Comparison of ENCODE assay signal across 11 cellular contexts in genomic region chr2:20575935-20576597, GRCh38.
A peak's percentile ranks its signal among the peaks of the same experiment; 100 is the strongest.
DNase-seq lines count a peak whose midpoint lies in the region; ATAC-seq and TF ChIP-seq lines count a peak whose summit lies in the region.
"Had no signal": no experiment of that assay in that cellular context is flagged by ENCODE, and none has a peak within 500 bp of the region (broad histone marks: within the 10 kb centered on the region; RNA-seq: fewer than 3 reads in every experiment).

No MANE protein-coding gene starts in this region.

- H3K4me3 ChIP-seq in left ventricle myocardium inferior (no peak overlapping the region), smooth muscle cell (no peak overlapping the region)

- H3K27ac ChIP-seq in VCaP, result peak overlapping the region; percentile 18; the same call in 1 of the 2 replicates
- peak overlapping the region; percentile 89 for H3K27ac ChIP-seq in left ventricle myocardium inferior (replicated peaks)
- H3K27ac ChIP-seq in smooth muscle cell (ENCODE audit: low read depth), result no peak overlapping the region

- H2AFZ ChIP-seq in smooth muscle cell (ENCODE audit: low read depth), result no peak overlapping the region

- no peak for ATAC-seq in stimulated activated naive B cell treated with anti-CD40 and anti-IgM and Interleukin-4, amounts not matched to agents 10 μg/mL and 1 μg/mL and 100 μg/mL, for 72 hours (replicated peaks)

- H3K4me2 ChIP-seq in smooth muscle cell, result no peak overlapping the region

- peaks cover 9% of the 10 kb centered on the region for H3K4me1 Mint-ChIP-seq in activated naive CD4-positive, alpha-beta T cell treated with anti-CD3 and anti-CD28 coated beads, Interleukin-2, amount 50 U/mL, for 24 hours
- H3K4me1 Mint-ChIP-seq in stimulated activated naive B cell treated with anti-CD40 and anti-IgM and Interleukin-4, amounts not matched to agents 10 μg/mL and 1 μg/mL and 100 μg/mL, for 72 hours, result peaks cover 40 to 44% of the 10 kb centered on the region in 2 donors

- in situ Hi-C loops in G401 (cut with HindIII; ENCODE audit: low sequenced_read_pairs), result no loop called here

- no peak for TF ChIP-seq CTCF in VCaP (conservative IDR thresholded peaks at IDR 0.05)
- TF ChIP-seq CTCF in left ventricle myocardium inferior (IDR thresholded peaks at IDR 0.05; ENCODE audit: borderline replicate concordance), result no peak
- no peak for TF ChIP-seq CTCF in smooth muscle cell (IDR thresholded peaks at IDR 0.05; ENCODE audit: borderline replicate concordance, insufficient read depth, poor library complexity, severe bottlenecking)

- peak overlapping the region; percentile 70 for H3K4me3 Mint-ChIP-seq in activated naive CD4-positive, alpha-beta T cell treated with anti-CD3 and anti-CD28 coated beads, Interleukin-2, amount 50 U/mL, for 24 hours
- peak overlapping the region in 1 of 2 donors; percentile 73 for H3K4me3 Mint-ChIP-seq in stimulated activated naive B cell treated with anti-CD40 and anti-IgM and Interleukin-4, amounts not matched to agents 10 μg/mL and 1 μg/mL and 100 μg/mL, for 72 hours

- H3K4me1 ChIP-seq in left ventricle myocardium inferior (peaks cover 97% of the 10 kb centered on the region), smooth muscle cell (ENCODE audit: low read depth) (peaks cover 5% of the 10 kb centered on the region)

- no peaks in the 10 kb centered on the region for H3K36me3 ChIP-seq in left ventricle myocardium inferior
- H3K36me3 ChIP-seq in smooth muscle cell (ENCODE audit: low read depth), result no peaks in the 10 kb centered on the region

- no peaks in the 10 kb centered on the region for H3K36me3 Mint-ChIP-seq in activated naive CD4-positive, alpha-beta T cell treated with anti-CD3 and anti-CD28 coated beads, Interleukin-2, amount 50 U/mL, for 24 hours
- peaks cover 0 to 10% of the 10 kb centered on the region in 2 donors for H3K36me3 Mint-ChIP-seq in stimulated activated naive B cell treated with anti-CD40 and anti-IgM and Interleukin-4, amounts not matched to agents 10 μg/mL and 1 μg/mL and 100 μg/mL, for 72 hours

- peaks cover 7% of the 10 kb centered on the region for H3F3A ChIP-seq in smooth muscle cell (ENCODE audit: low read depth)

- WGBS in smooth muscle cell (ENCODE audit: low lambda C conversion rate), result 81% methylated on average over 9 of the region's 9 CpGs

- DNase-seq in activated naive CD4-positive, alpha-beta T cell (lab: John Stamatoyannopoulos, UW), result no peak
- DNase-seq in left ventricle myocardium inferior, result no peak
- no peak for DNase-seq in stimulated activated naive B cell treated with anti-CD40 and anti-IgM and Interleukin-4, amounts not matched to agents 10 μg/mL and 1 μg/mL and 100 μg/mL, for 72 hours
- DNase-seq in NCI-H1417 (lab: John Stamatoyannopoulos, UW), result no peak
- DNase-seq in G401 (ENCODE audit: low spot score), result no peak
- DNase-seq in smooth muscle cell (lab: John Stamatoyannopoulos, UW; ENCODE audit: unreplicated experiment), result no peak
- DNase-seq: nucleus accumbens; stimulated activated CD4-positive, alpha-beta T cell treated with anti-CD3 and anti-CD28 coated beads, Interleukin-12 subunit alpha, Interleukin-12 subunit beta, amount 100 ng/mL, for 4 hours; T1000 had no signal

- no peaks in the 10 kb centered on the region for H3K79me2 ChIP-seq in smooth muscle cell (ENCODE audit: low read depth)

- H3K9ac ChIP-seq in smooth muscle cell (ENCODE audit: low read depth), result no peak overlapping the region

- H3K9me3 ChIP-seq in left ventricle myocardium inferior (replicated peaks), result no peaks in the 10 kb centered on the region
- no peaks in the 10 kb centered on the region for H3K9me3 ChIP-seq in smooth muscle cell (replicated peaks; ENCODE audit: low read depth)

- H4K20me1 ChIP-seq in smooth muscle cell (ENCODE audit: low read depth), result no peaks in the 10 kb centered on the region

- no peaks in the 10 kb centered on the region for H3K9me3 Mint-ChIP-seq in activated naive CD4-positive, alpha-beta T cell treated with anti-CD3 and anti-CD28 coated beads, Interleukin-2, amount 50 U/mL, for 24 hours
- H3K9me3 Mint-ChIP-seq in stimulated activated naive B cell treated with anti-CD40 and anti-IgM and Interleukin-4, amounts not matched to agents 10 μg/mL and 1 μg/mL and 100 μg/mL, for 72 hours, result no peaks in the 10 kb centered on the region

- H3K27me3 ChIP-seq in left ventricle myocardium inferior (ENCODE audit: low read depth) (no peaks in the 10 kb centered on the region), smooth muscle cell (ENCODE audit: low read depth) (no peaks in the 10 kb centered on the region)

- no peaks in the 10 kb centered on the region for H3K27me3 Mint-ChIP-seq in activated naive CD4-positive, alpha-beta T cell treated with anti-CD3 and anti-CD28 coated beads, Interleukin-2, amount 50 U/mL, for 24 hours
- no peaks in the 10 kb centered on the region for H3K27me3 Mint-ChIP-seq in stimulated activated naive B cell treated with anti-CD40 and anti-IgM and Interleukin-4, amounts not matched to agents 10 μg/mL and 1 μg/mL and 100 μg/mL, for 72 hours

- intact Hi-C loops in left ventricle myocardium inferior (cut with micrococcal nuclease), result no loop called here

- peak overlapping the region; percentile 52 for H3K27ac Mint-ChIP-seq in activated naive CD4-positive, alpha-beta T cell treated with anti-CD3 and anti-CD28 coated beads, Interleukin-2, amount 50 U/mL, for 24 hours
- H3K27ac Mint-ChIP-seq in stimulated activated naive B cell treated with anti-CD40 and anti-IgM and Interleukin-4, amounts not matched to agents 10 μg/mL and 1 μg/mL and 100 μg/mL, for 72 hours, result peak overlapping the region; percentile 94
